15 cellular contexts compared by ENCODE assay signal in genomic region chr3:152827313-152827712, GRCh38. TPM values are rescaled to one million over a fixed set of nuclear protein-coding genes. Genes with fewer than 3 reads are reported as not detected.
DNase-seq lines count a peak whose midpoint lies in the region; ATAC-seq, FAIRE-seq and TF ChIP-seq lines count a peak whose summit lies in the region.
"Had no signal": no experiment of that assay in that cellular context is flagged by ENCODE, and none has a peak within 500 bp of the region (broad histone marks: within the 10 kb centered on the region; RNA-seq: fewer than 3 reads in every experiment).

No MANE protein-coding gene starts in this region.

- H3K27me3 ChIP-seq in K562 (ENCODE audit: control insufficient read depth in 2 of 2, insufficient read depth in 2 of 2, low read length in 2 of 2) (no peaks in the 10 kb centered on the region), WERI-Rb-1 (ENCODE audit: insufficient read depth, low read depth, severe bottlenecking) (no peaks in the 10 kb centered on the region)
- H3K27me3 ChIP-seq: BLaER1 treated with 17β-estradiol and CSF1 and Interleukin-3, amounts not matched to agents 10 nM and 100 nM had no signal

- FAIRE-seq in K562 (lab: Jason Lieb, UNC) (no peak), RCC 7860 (lab: Jason Lieb, UNC) (no peak)
- FAIRE-seq: GM18507 had no signal

- H3K4me1 ChIP-seq in K562 (replicated peaks in 1 of 2; ENCODE audit: control insufficient read depth in 2 of 2, insufficient read depth in 2 of 2, low read length in 2 of 2), result no peaks in the 10 kb centered on the region; a peak in 1 of 5 replicates
- H3K4me1 ChIP-seq: HAP-1 had no signal

- H3K9me3 Mint-ChIP-seq in activated CD4-positive, alpha-beta T cell treated with anti-CD3 and anti-CD28 coated beads for 36 hours (ENCODE audit: low read depth), result no peaks in the 10 kb centered on the region
- H3K9me3 Mint-ChIP-seq: CD4-positive, CD25-positive, alpha-beta regulatory T cell had no signal

- TF ChIP-seq EP300 in K562 (IDR thresholded peaks at IDR 0.05; ENCODE audit: low read length), result no peak

- CTCF ChIA-PET in K562 (lab: Yijun Ruan, JAX; ENCODE audit: low intra/inter-chr PET ratio), result no interaction called here
- CTCF ChIA-PET in activated CD4-positive, alpha-beta T cell treated with anti-CD3 and anti-CD28 coated beads for 36 hours (lab: Charles Lee), result no interaction called here

- TF ChIP-seq POLR2A in K562 (conservative IDR thresholded peaks at IDR 0.05), result no peak

- H3K27ac ChIP-seq in SK-N-MC, result peak overlapping the region; percentile 78
- H3K27ac ChIP-seq in K562 (ENCODE audit: extremely low read depth, low read depth, low read length), result no peak overlapping the region
- H3K27ac ChIP-seq in WERI-Rb-1, result no peak overlapping the region
- H3K27ac ChIP-seq: BLaER1 treated with 17β-estradiol and CSF1 and Interleukin-3, amounts not matched to agents 10 nM and 100 nM had no signal

- no peaks in the 10 kb centered on the region for H3K4me1 Mint-ChIP-seq in activated CD4-positive, alpha-beta T cell treated with anti-CD3 and anti-CD28 coated beads for 36 hours
- H3K4me1 Mint-ChIP-seq: B cell; CD4-positive, CD25-positive, alpha-beta regulatory T cell; CD8-positive, alpha-beta memory T cell had no signal

- in situ Hi-C loops in K562 (cut with MboI), result no loop called here

- H3K36me3 Mint-ChIP-seq in activated CD4-positive, alpha-beta T cell treated with anti-CD3 and anti-CD28 coated beads for 36 hours (ENCODE audit: low read depth), result no peaks in the 10 kb centered on the region
- H3K36me3 Mint-ChIP-seq: CD4-positive, CD25-positive, alpha-beta regulatory T cell; CD8-positive, alpha-beta memory T cell had no signal

- no peaks in the 10 kb centered on the region for H3K9me1 ChIP-seq in K562 (ENCODE audit: control insufficient read depth, insufficient read depth, low read length)

- H3K9ac ChIP-seq in SK-N-MC (ENCODE audit: insufficient read length) (no peak overlapping the region), K562 (ENCODE audit: insufficient read depth in 1 of 2, low read depth in 2 of 2, low read length in 2 of 2) (no peak overlapping the region)
- H3K9ac ChIP-seq: BLaER1 treated with 17β-estradiol and CSF1 and Interleukin-3, amounts not matched to agents 10 nM and 100 nM had no signal

- peak overlapping the region; percentile 82 for H2AFZ ChIP-seq in K562 (ENCODE audit: low read depth, low read length)

- no peak overlapping the region for H3K4me3 ChIP-seq in SK-N-MC
- no peak overlapping the region for H3K4me3 ChIP-seq in K562
- H3K4me3 ChIP-seq in WERI-Rb-1 (ENCODE audit: low read depth, low read length), result no peak overlapping the region
- H3K4me3 ChIP-seq: BLaER1 treated with 17β-estradiol and CSF1 and Interleukin-3, amounts not matched to agents 10 nM and 100 nM; HAP-1 had no signal

- TF ChIP-seq CTCF in K562 (IDR thresholded peaks at IDR 0.05 in 2 of 3, conservative IDR thresholded peaks at IDR 0.05 in 1 of 3; ENCODE audit: insufficient read depth in 2 of 3, low read depth in 1 of 3, low read length in 3 of 3) (no peak), WERI-Rb-1 (IDR thresholded peaks at IDR 0.05; ENCODE audit: low read depth, low read length) (no peak)

- H3K9me3 ChIP-seq in SK-N-MC (ENCODE audit: low read depth, low read length), result no peaks in the 10 kb centered on the region
- H3K9me3 ChIP-seq in K562 (replicated peaks; ENCODE audit: control insufficient read depth, insufficient read depth, low read depth, low read length), result no peaks in the 10 kb centered on the region
- no peaks in the 10 kb centered on the region for H3K9me3 ChIP-seq in WERI-Rb-1 (ENCODE audit: severe bottlenecking)
- H3K9me3 ChIP-seq: BLaER1 treated with 17β-estradiol and CSF1 and Interleukin-3, amounts not matched to agents 10 nM and 100 nM; HAP-1 had no signal

- TF ChIP-seq RAD21 in K562 (CRISPR knock-in tag; conservative IDR thresholded peaks at IDR 0.05 in 1 of 2, IDR thresholded peaks at IDR 0.05 in 1 of 2), result no peak

- DNase-seq in ELF-1 (ENCODE audit: low read depth, low spot score), result peak; percentile 36
- DNase-seq in SK-N-MC (ENCODE audit: low read depth, low spot score), result no peak
- DNase-seq in K562 (ENCODE audit: extremely low read depth in 1 of 4, low spot score in 3 of 4), result no peak
- no peak for DNase-seq in sciatic nerve (ENCODE audit: low spot score)
- DNase-seq in activated CD4-positive, alpha-beta T cell treated with anti-CD3 and anti-CD28 coated beads for 36 hours, result no peak
- DNase-seq in WERI-Rb-1, result no peak
- DNase-seq in RCC 7860 (ENCODE audit: low spot score), result no peak
- DNase-seq: CD4-positive, CD25-positive, alpha-beta regulatory T cell; CD8-positive, alpha-beta memory T cell; COR-L47; GDM1 had no signal

- H3K79me2 ChIP-seq in K562 (ENCODE audit: control insufficient read depth, insufficient read depth, low read length), result no peaks in the 10 kb centered on the region

- intact Hi-C loops in K562 (cut with micrococcal nuclease), result no loop called here
- intact Hi-C loops in sciatic nerve (cut with DNase I), result no loop called here
- intact Hi-C loops in activated CD4-positive, alpha-beta T cell treated with anti-CD3 and anti-CD28 coated beads for 36 hours (cut with DNase I, micrococcal nuclease), result no loop called here

- H3K27ac Mint-ChIP-seq in activated CD4-positive, alpha-beta T cell treated with anti-CD3 and anti-CD28 coated beads for 36 hours, result no peak overlapping the region
- H3K27ac Mint-ChIP-seq: B cell; CD4-positive, CD25-positive, alpha-beta regulatory T cell; CD8-positive, alpha-beta memory T cell had no signal

- POLR2A ChIA-PET in K562 (lab: Yijun Ruan, JAX), result no interaction called here
- POLR2A ChIA-PET in activated CD4-positive, alpha-beta T cell treated with anti-CD3 and anti-CD28 coated beads for 36 hours (lab: Charles Lee), result no interaction called here

- H3K27me3 Mint-ChIP-seq in activated CD4-positive, alpha-beta T cell treated with anti-CD3 and anti-CD28 coated beads for 36 hours, result peaks cover 3% of the 10 kb centered on the region
- H3K27me3 Mint-ChIP-seq: CD4-positive, CD25-positive, alpha-beta regulatory T cell had no signal

- no peaks in the 10 kb centered on the region for H3K36me3 ChIP-seq in SK-N-MC (ENCODE audit: insufficient read depth, low read length)
- H3K36me3 ChIP-seq in K562 (ENCODE audit: control insufficient read depth, insufficient read depth, low read length), result no peaks in the 10 kb centered on the region
- no peaks in the 10 kb centered on the region for H3K36me3 ChIP-seq in WERI-Rb-1
- H3K36me3 ChIP-seq: BLaER1 treated with 17β-estradiol and CSF1 and Interleukin-3, amounts not matched to agents 10 nM and 100 nM; HAP-1 had no signal

- no peak overlapping the region for H3K4me2 ChIP-seq in K562 (ENCODE audit: insufficient read depth, low read length)
- H3K4me2 ChIP-seq: BLaER1 treated with 17β-estradiol and CSF1 and Interleukin-3, amounts not matched to agents 10 nM and 100 nM had no signal

- peak; percentile 19; the same call in 1 of the 3 replicates for ATAC-seq in K562
- ATAC-seq in sciatic nerve, result peak; percentile 56
- no peak for ATAC-seq in activated CD4-positive, alpha-beta T cell treated with anti-CD3 and anti-CD28 coated beads for 36 hours

- H3K4me3 Mint-ChIP-seq in activated CD4-positive, alpha-beta T cell treated with anti-CD3 and anti-CD28 coated beads for 36 hours, result no peak overlapping the region
- H3K4me3 Mint-ChIP-seq: B cell; CD4-positive, CD25-positive, alpha-beta regulatory T cell; CD8-positive, alpha-beta memory T cell had no signal

- no peaks in the 10 kb centered on the region for H4K20me1 ChIP-seq in K562 (replicated peaks; ENCODE audit: control insufficient read depth, insufficient read depth, low read length)
- H4K20me1 ChIP-seq: BLaER1 treated with 17β-estradiol and CSF1 and Interleukin-3, amounts not matched to agents 10 nM and 100 nM had no signal

- 89% methylated on average over 3 of the region's 3 CpGs for WGBS in K562 (ENCODE audit: insufficient coverage, low coverage, missing lambda C conversion rate)

- no TSS peak for BruUV-seq in K562 (replicated peaks; lab: Mats Ljungman, UMichigan)

TF ChIP-seq in K562, 482 proteins besides CTCF, POLR2A, EP300 and RAD21 (continues in another document):
- TF ChIP-seq, protein P1, sequence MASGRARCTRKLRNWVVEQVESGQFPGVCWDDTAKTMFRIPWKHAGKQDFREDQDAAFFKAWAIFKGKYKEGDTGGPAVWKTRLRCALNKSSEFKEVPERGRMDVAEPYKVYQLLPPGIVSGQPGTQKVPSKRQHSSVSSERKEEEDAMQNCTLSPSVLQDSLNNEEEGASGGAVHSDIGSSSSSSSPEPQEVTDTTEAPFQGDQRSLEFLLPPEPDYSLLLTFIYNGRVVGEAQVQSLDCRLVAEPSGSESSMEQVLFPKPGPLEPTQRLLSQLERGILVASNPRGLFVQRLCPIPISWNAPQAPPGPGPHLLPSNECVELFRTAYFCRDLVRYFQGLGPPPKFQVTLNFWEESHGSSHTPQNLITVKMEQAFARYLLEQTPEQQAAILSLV (tag; IDR thresholded peaks at IDR 0.05), result peak; percentile 72; the same call in 1 of the 2 replicates
- no peak for TF ChIP-seq ARNT (IDR thresholded peaks at IDR 0.05)
- TF ChIP-seq CEBPG (CRISPR knock-in tag; IDR thresholded peaks at IDR 0.05), result no peak; the same call in 1 of the 2 replicates
- TF ChIP-seq CEBPG (tag; conservative IDR thresholded peaks at IDR 0.05 in 1 of 2, IDR thresholded peaks at IDR 0.05 in 1 of 2), result peak; percentile 72 to 89
- TF ChIP-seq U2AF2 (optimal IDR thresholded peaks at IDR 0.05; ENCODE audit: low read depth, low read length), result no peak
- no peak for TF ChIP-seq CBX3 (IDR thresholded peaks at IDR 0.05; ENCODE audit: borderline replicate concordance in 1 of 2, low read length in 2 of 2)
- peak; percentile 87 for TF ChIP-seq ZSCAN32 (CRISPR knock-in tag; IDR thresholded peaks at IDR 0.05)

RNA-seq across cellular contexts. Expression of gene P2RY1, which starts 7.6 kb away (rescaled TPM):
- 18.7 and 47.0 TPM in 2 replicates for total RNA-seq in K562 (2011; cell fraction: chromatin; rRNA removed; ENCODE audit: low replicate concordance)
- 20.0 and 27.2 TPM in 2 replicates for total RNA-seq in K562 (2011; cell fraction: nucleolus; rRNA removed)
- 30.1 and 34.5 TPM in 2 replicates for total RNA-seq in K562 (2011; cell fraction: nucleoplasm; rRNA removed)
- total RNA-seq in K562 (2014; rRNA removed) (21.4 and 21.9 TPM in 2 replicates), K562 (2014; rRNA removed; fragmentation: Illumina TruSeq; extraction: Trizol) (27.9 and 30.3 TPM in 2 replicates), K562 (2015; rRNA removed; fragmentation: Illumina TruSeq; extraction: Trizol) (17.5 and 18.1 TPM in 2 replicates), K562 (2021) (23.1 and 24.3 TPM in 2 replicates), sciatic nerve (8.6 TPM)
- polyA plus RNA-seq in K562 (2011; rRNA removed) (17.0 and 20.4 TPM in 2 replicates), K562 (2014; fragmentation: Illumina TruSeq; extraction: Trizol) (18.0 and 18.6 TPM in 2 replicates), K562 (2014; fragmentation: Nextera tagmentation; extraction: Ambion mirVana) (1 to 10 TPM; 6.0 TPM), K562 (2014; rRNA removed) (17.8 and 18.4 TPM in 2 replicates)
- 9.4 and 13.7 TPM in 2 replicates for polyA plus RNA-seq in K562 (2011; cell fraction: cytosol; rRNA removed)
- polyA plus RNA-seq in K562 (2011; cell fraction: nucleus; rRNA removed), result 16.9 and 21.5 TPM in 2 replicates
- 10.0 and 11.2 TPM in 2 replicates for polyA plus RNA-seq in K562 (2012)
- 29.4 and 36.2 TPM in 2 replicates for polyA minus RNA-seq in K562 (2011; rRNA and poly(A)+ RNA removed)
- 18.5 and 21.0 TPM in 2 replicates for polyA minus RNA-seq in K562 (2011; cell fraction: cytosol; rRNA and poly(A)+ RNA removed)
- 22.1 and 35.8 TPM in 2 replicates for polyA minus RNA-seq in K562 (2011; cell fraction: nucleus; rRNA and poly(A)+ RNA removed)
- total RNA-seq in activated CD4-positive, alpha-beta T cell treated with anti-CD3 and anti-CD28 coated beads for 36 hours, result 1 to 10 TPM; 1.1 to 1.8 TPM
- polyA plus RNA-seq: CD8-positive, alpha-beta memory T cell had no signal
